Comparison of ENCODE assay signal across 10 cellular contexts in genomic region chr12:31876568-31877424, GRCh38.
DNase-seq lines count a peak whose midpoint lies in the region; ATAC-seq and TF ChIP-seq lines count a peak whose summit lies in the region.
"Had no signal": no experiment of that assay in that cellular context is flagged by ENCODE, and none has a peak within 500 bp of the region (broad histone marks: within the 10 kb centered on the region; RNA-seq: fewer than 3 reads in every experiment).

No MANE protein-coding gene starts in this region.

- POLR2A ChIA-PET in Panc1 (lab: Charles Lee), result no interaction called here

- no peak overlapping the region for H3K4me3 ChIP-seq in Panc1 (ENCODE audit: low read depth in 2 of 2, low read length in 2 of 2)
- no peak overlapping the region for H3K4me3 ChIP-seq in heart left ventricle
- H3K4me3 ChIP-seq: body of pancreas had no signal

- CTCF ChIA-PET in Panc1 (lab: Charles Lee), result no interaction called here

- H3K36me3 ChIP-seq in Panc1 (ENCODE audit: control insufficient read depth, insufficient read depth, low read length), result no peaks in the 10 kb centered on the region
- no peaks in the 10 kb centered on the region for H3K36me3 ChIP-seq in heart left ventricle

- in situ Hi-C loops in Panc1 (cut with HindIII; ENCODE audit: low pct_unique_long_range_greater_than_20kb, low sequenced_read_pairs), result no loop called here

- 61 to 75% (median 64%) methylated on average over 13 of the region's 13 CpGs for WGBS in heart left ventricle, 4 donors

- ATAC-seq in Panc1, result no peak
- ATAC-seq in heart left ventricle, result peak in 3 of 4 donors; percentile 51 to 62 (median 58)
- ATAC-seq in stimulated activated memory B cell treated with anti-CD40 and anti-IgM and Interleukin-4, amounts not matched to agents 10 μg/mL and 1 μg/mL and 100 μg/mL, for 72 hours, result no peak
- no peak for ATAC-seq in HG03432 (IDR thresholded peaks at IDR 0.05; ENCODE audit: unreplicated experiment)
- ATAC-seq: body of pancreas had no signal

- H3K27me3 Mint-ChIP-seq in activated T-cell treated with anti-CD3 and anti-CD28 coated beads, Interleukin-2, amount 50 U/mL, for 24 hours, result no peaks in the 10 kb centered on the region
- no peaks in the 10 kb centered on the region for H3K27me3 Mint-ChIP-seq in stimulated activated memory B cell treated with anti-CD40 and anti-IgM and Interleukin-4, amounts not matched to agents 10 μg/mL and 1 μg/mL and 100 μg/mL, for 72 hours

- peak overlapping the region; percentile 40; the same call in 1 of the 2 replicates for H3K27ac ChIP-seq in Panc1 (ENCODE audit: low read length)
- H3K27ac ChIP-seq in heart left ventricle, result peak overlapping the region in 3 of 12 donors; percentile 39 to 81 (median 79)
- H3K27ac ChIP-seq: body of pancreas had no signal

- TF ChIP-seq POLR2A in heart left ventricle (IDR thresholded peaks at IDR 0.05), result no peak

- H3K4me1 Mint-ChIP-seq in activated T-cell treated with anti-CD3 and anti-CD28 coated beads, Interleukin-2, amount 50 U/mL, for 24 hours (ENCODE audit: low read depth), result peaks cover 39% of the 10 kb centered on the region
- H3K4me1 Mint-ChIP-seq in stimulated activated memory B cell treated with anti-CD40 and anti-IgM and Interleukin-4, amounts not matched to agents 10 μg/mL and 1 μg/mL and 100 μg/mL, for 72 hours, result peaks cover 70% of the 10 kb centered on the region

- intact Hi-C loops in Panc1 (cut with micrococcal nuclease; ENCODE audit: unreplicated experiment), result no loop called here
- intact Hi-C loops in heart left ventricle (cut with DNase I), result loop anchor here in 4 of 10 donors (5.0 to 10.0 kb wide), 6 partner anchors 52 to 152 kb away; partner anchors contain the start of genes AMN1 (in 3 of the 4) and RESF1 (in 3 of the 4)

- peaks cover 24% of the 10 kb centered on the region for H3K4me1 ChIP-seq in Panc1 (ENCODE audit: control insufficient read depth, insufficient read depth, low read length)
- peaks cover 0 to 27% (median 8%) of the 10 kb centered on the region in 12 donors for H3K4me1 ChIP-seq in heart left ventricle
- H3K4me1 ChIP-seq: body of pancreas had no signal

- no peaks in the 10 kb centered on the region for H3K27me3 ChIP-seq in Panc1 (ENCODE audit: control insufficient read depth, insufficient read depth, low read length)
- H3K27me3 ChIP-seq in heart left ventricle, result no peaks in the 10 kb centered on the region
- H3K27me3 ChIP-seq: body of pancreas had no signal

- peaks cover 20% of the 10 kb centered on the region for H3K9me3 Mint-ChIP-seq in activated T-cell treated with anti-CD3 and anti-CD28 coated beads, Interleukin-2, amount 50 U/mL, for 24 hours
- H3K9me3 Mint-ChIP-seq in stimulated activated memory B cell treated with anti-CD40 and anti-IgM and Interleukin-4, amounts not matched to agents 10 μg/mL and 1 μg/mL and 100 μg/mL, for 72 hours, result peaks cover 9% of the 10 kb centered on the region

- H3K36me3 Mint-ChIP-seq in activated T-cell treated with anti-CD3 and anti-CD28 coated beads, Interleukin-2, amount 50 U/mL, for 24 hours (ENCODE audit: low read depth), result peaks cover 19% of the 10 kb centered on the region
- peaks cover 47% of the 10 kb centered on the region for H3K36me3 Mint-ChIP-seq in stimulated activated memory B cell treated with anti-CD40 and anti-IgM and Interleukin-4, amounts not matched to agents 10 μg/mL and 1 μg/mL and 100 μg/mL, for 72 hours

- TF ChIP-seq CTCF in Panc1 (IDR thresholded peaks at IDR 0.05) (no peak), heart left ventricle (IDR thresholded peaks at IDR 0.05) (no peak)

- no peak overlapping the region for H3K4me3 Mint-ChIP-seq in activated T-cell treated with anti-CD3 and anti-CD28 coated beads, Interleukin-2, amount 50 U/mL, for 24 hours
- no peak overlapping the region for H3K4me3 Mint-ChIP-seq in stimulated activated memory B cell treated with anti-CD40 and anti-IgM and Interleukin-4, amounts not matched to agents 10 μg/mL and 1 μg/mL and 100 μg/mL, for 72 hours

- peak overlapping the region; percentile 69 for H3K27ac Mint-ChIP-seq in activated T-cell treated with anti-CD3 and anti-CD28 coated beads, Interleukin-2, amount 50 U/mL, for 24 hours
- peak overlapping the region; percentile 99 for H3K27ac Mint-ChIP-seq in stimulated activated memory B cell treated with anti-CD40 and anti-IgM and Interleukin-4, amounts not matched to agents 10 μg/mL and 1 μg/mL and 100 μg/mL, for 72 hours

- no TSS peak for BruUV-seq in Panc1 (replicated peaks; lab: Mats Ljungman, UMichigan)

- DNase-seq in activated T-cell treated with anti-CD3 and anti-CD28 coated beads, Interleukin-2, amount 50 U/mL, for 24 hours, result no peak
- no peak for DNase-seq in activated T-cell treated with anti-CD3 and anti-CD28 coated beads for 4 hours
- no peak for DNase-seq in Panc1 (ENCODE audit: low read depth, low spot score)
- DNase-seq in heart left ventricle, result peak in 3 of 5 donors; percentile 28 to 45 (median 37)
- DNase-seq in NCI-H187 treated with DMSO at 0.1 percent for 48 hours (lab: John Stamatoyannopoulos, UW), result no peak
- no peak for DNase-seq in stimulated activated CD4-positive, alpha-beta T cell treated with anti-CD3 and anti-CD28 coated beads, Interleukin-2, amount 100 ng/mL, for 48 hours
- DNase-seq: stimulated activated CD4-positive, alpha-beta T cell treated with anti-CD3 and anti-CD28 coated beads, Interleukin-4, amount 100 ng/mL, for 24 hours had no signal

- H3K9me3 ChIP-seq in Panc1 (ENCODE audit: control insufficient read depth, insufficient read depth, low read depth, low read length) (no peaks in the 10 kb centered on the region), heart left ventricle (peaks cover 0 to 5% (median 0%) of the 10 kb centered on the region in 12 donors)
- H3K9me3 ChIP-seq: body of pancreas had no signal

Comparison
In these comparisons a context has a peak if more than half of its experiments do, and no peak if none do; other contexts are left out.
1. DNase-seq: peak in heart left ventricle (3 of 5); none in activated T-cell treated with anti-CD3 and anti-CD28 coated beads, Interleukin-2, amount 50 U/mL, for 24 hours (single experiment), activated T-cell treated with anti-CD3 and anti-CD28 coated beads for 4 hours (single experiment), Panc1 (single experiment), NCI-H187 treated with DMSO at 0.1 percent for 48 hours (single experiment) and stimulated activated CD4-positive, alpha-beta T cell treated with anti-CD3 and anti-CD28 coated beads, Interleukin-2, amount 100 ng/mL, for 48 hours (0 of 2).
2. ATAC-seq: peak in heart left ventricle (3 of 4); none in Panc1 (single experiment), stimulated activated memory B cell treated with anti-CD40 and anti-IgM and Interleukin-4, amounts not matched to agents 10 μg/mL and 1 μg/mL and 100 μg/mL, for 72 hours (single experiment) and HG03432 (single experiment).